9 cellular contexts compared by ENCODE assay signal in genomic region chr11:9092846-9093778, GRCh38. TPM values are rescaled to one million over a fixed set of nuclear protein-coding genes. Genes with fewer than 3 reads are reported as not detected.
A peak's percentile ranks its signal among the peaks of the same experiment; 100 is the strongest.
DNase-seq lines count a peak whose midpoint lies in the region; ATAC-seq and TF ChIP-seq lines count a peak whose summit lies in the region.
"Had no signal": no experiment of that assay in that cellular context is flagged by ENCODE, and none has a peak within 500 bp of the region (broad histone marks: within the 10 kb centered on the region; RNA-seq: fewer than 3 reads in every experiment).

No MANE protein-coding gene starts in this region.

- TF ChIP-seq CTCF in left ventricle myocardium inferior (IDR thresholded peaks at IDR 0.05; ENCODE audit: borderline replicate concordance): peak; percentile 15
- TF ChIP-seq CTCF in epithelial cell of esophagus (IDR thresholded peaks at IDR 0.05; ENCODE audit: insufficient read depth, low read depth, low read length, missing control alignments): peak; percentile 12

- peaks cover 59% of the 10 kb centered on the region for H3K27me3 ChIP-seq in left ventricle myocardium inferior (ENCODE audit: low read depth)

- no peak for ATAC-seq in Right ventricle myocardium superior (ENCODE audit: poor library complexity)
- no peak for ATAC-seq in HG02938 (IDR thresholded peaks at IDR 0.05; ENCODE audit: unreplicated experiment)
- ATAC-seq in HG03378 (IDR thresholded peaks at IDR 0.05; ENCODE audit: unreplicated experiment): no peak
- ATAC-seq in GM18517 (IDR thresholded peaks at IDR 0.05; ENCODE audit: unreplicated experiment): no peak

- no peaks in the 10 kb centered on the region for H3K36me3 ChIP-seq in left ventricle myocardium inferior

- no peaks in the 10 kb centered on the region for H3K9me3 ChIP-seq in left ventricle myocardium inferior (replicated peaks)

- H3K27ac ChIP-seq in left ventricle myocardium inferior (replicated peaks): no peak overlapping the region

- peaks cover 10% of the 10 kb centered on the region for H3K4me1 ChIP-seq in left ventricle myocardium inferior

- intact Hi-C loops in left ventricle myocardium inferior (cut with micrococcal nuclease) (no loop called here), Right ventricle myocardium superior (cut with DNase I) (no loop called here)

- H3K4me3 ChIP-seq in left ventricle myocardium inferior (no peak overlapping the region), epithelial cell of esophagus (ENCODE audit: low read length) (no peak overlapping the region)

- DNase-seq in left ventricle myocardium inferior (no peak), Right ventricle myocardium superior (no peak), NCI-H2227 treated with DMSO at 0.1 percent for 48 hours (lab: John Stamatoyannopoulos, UW) (peak; percentile 49), epithelial cell of esophagus (ENCODE audit: low read depth) (no peak)
- DNase-seq in effector CD4-positive, alpha-beta T cell: no peak
- DNase-seq: effector CD8-positive, alpha-beta T cell had no signal

RNA-seq across cellular contexts. Expression of gene SCUBE2, which starts 1.7 kb away (rescaled TPM):
- total RNA-seq in left ventricle myocardium inferior: 1.8 TPM
- 1.9 TPM for total RNA-seq in Right ventricle myocardium superior
